Comparison of ENCODE assay signal across 22 cellular contexts in the genomic region with DNA sequence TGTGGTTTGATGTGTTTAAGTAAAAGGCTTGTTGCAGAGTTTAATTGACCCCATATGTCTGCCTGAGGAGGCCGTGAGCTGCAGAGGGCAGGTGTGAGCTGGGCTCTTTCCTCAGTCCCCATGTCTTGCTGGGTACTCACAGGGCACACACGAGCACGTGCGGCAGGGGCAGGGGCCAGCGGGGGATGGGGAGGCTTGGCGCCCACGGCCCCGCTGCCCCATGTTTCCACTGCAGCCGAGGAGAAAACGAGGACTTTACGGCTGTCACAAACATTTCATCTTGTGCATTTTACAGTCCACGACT. TPM values are rescaled to one million over a fixed set of nuclear protein-coding genes. Genes with fewer than 3 reads are reported as not detected.
DNase-seq lines count a peak whose midpoint lies in the region; ATAC-seq and TF ChIP-seq lines count a peak whose summit lies in the region.
"Had no signal": no experiment of that assay in that cellular context is flagged by ENCODE, and none has a peak within 500 bp of the region (broad histone marks: within the 10 kb centered on the region; RNA-seq: fewer than 3 reads in every experiment).

No MANE protein-coding gene starts in this region.

- H3K9ac ChIP-seq in BLaER1: peak overlapping the region; percentile 26; the same call in 1 of the 2 replicates

- H3K27ac ChIP-seq in BLaER1 (0 out of 2 replicates have a peak overlapping the region, but pooled peaks have one; percentile 24), hepatocyte (no peak overlapping the region)
- H3K27ac ChIP-seq: heart left ventricle, thyroid gland, VCaP had no signal

- H3K4me2 ChIP-seq in BLaER1 (peak overlapping the region; percentile 59), hepatocyte (no peak overlapping the region)

- H3K4me3 ChIP-seq in BLaER1 (no peak overlapping the region), HFF-Myc (replicated peaks; ENCODE audit: low read depth, low read length) (no peak overlapping the region), hepatocyte (no peak overlapping the region)
- H3K4me3 ChIP-seq: heart left ventricle, thyroid gland had no signal

- ATAC-seq in SK-N-SH treated with all-trans-retinoic acid at 6 μM for 48 hours: peak; percentile 51
- no peak for ATAC-seq in HG03571 (IDR thresholded peaks at IDR 0.05; ENCODE audit: unreplicated experiment)
- no peak for ATAC-seq in activated naive CD4-positive, alpha-beta T cell treated with anti-CD3 and anti-CD28 coated beads, Interleukin-2, amount 50 U/mL, for 72 hours
- ATAC-seq: stimulated activated naive CD8-positive, alpha-beta T cell treated with anti-CD3 and anti-CD28 coated beads, Interleukin-15, amount 100 ng/mL, for 72 hours had no signal

- peaks cover 82% of the 10 kb centered on the region for H3K4me1 ChIP-seq in BLaER1
- H3K4me1 ChIP-seq in hepatocyte (ENCODE audit: insufficient read depth): peaks cover 22% of the 10 kb centered on the region
- H3K4me1 ChIP-seq: heart left ventricle, thyroid gland had no signal

- H3K4me3 Mint-ChIP-seq in chondrocyte (ENCODE audit: unreplicated experiment): no peak overlapping the region
- H3K4me3 Mint-ChIP-seq: activated CD4-positive, alpha-beta T cell treated with anti-CD3 and anti-CD28 coated beads, Interleukin-2, amount 10 ng/mL, durations not matched to agents 24 days and 14 days; activated naive CD4-positive, alpha-beta T cell treated with anti-CD3 and anti-CD28 coated beads for 36 hours; stimulated activated naive CD8-positive, alpha-beta T cell treated with anti-CD3 and anti-CD28 coated beads, Interleukin-15, amount 100 ng/mL, for 72 hours; T-helper 2 cell treated with Interferon-gamma antibody and Interleukin-4, amounts not matched to agents 5 μg/mL and 100 μg/mL, for 36 hours had no signal

- H3K27ac Mint-ChIP-seq in chondrocyte (ENCODE audit: unreplicated experiment): no peak overlapping the region
- H3K27ac Mint-ChIP-seq in activated naive CD4-positive, alpha-beta T cell treated with anti-CD3 and anti-CD28 coated beads, Interleukin-2, amount 50 U/mL, for 72 hours: no peak overlapping the region
- H3K27ac Mint-ChIP-seq: activated CD4-positive, alpha-beta T cell treated with anti-CD3 and anti-CD28 coated beads, Interleukin-2, amount 10 ng/mL, durations not matched to agents 24 days and 14 days; activated naive CD4-positive, alpha-beta T cell treated with anti-CD3 and anti-CD28 coated beads for 36 hours; stimulated activated naive CD8-positive, alpha-beta T cell treated with anti-CD3 and anti-CD28 coated beads, Interleukin-15, amount 100 ng/mL, for 72 hours; T-helper 2 cell treated with Interferon-gamma antibody and Interleukin-4, amounts not matched to agents 5 μg/mL and 100 μg/mL, for 36 hours had no signal

- no peaks in the 10 kb centered on the region for H3K4me1 Mint-ChIP-seq in chondrocyte (ENCODE audit: low read depth)
- H3K4me1 Mint-ChIP-seq: activated CD4-positive, alpha-beta T cell treated with anti-CD3 and anti-CD28 coated beads, Interleukin-2, amount 10 ng/mL, durations not matched to agents 24 days and 14 days; stimulated activated naive CD8-positive, alpha-beta T cell treated with anti-CD3 and anti-CD28 coated beads, Interleukin-15, amount 100 ng/mL, for 72 hours had no signal

- no peaks in the 10 kb centered on the region for H3K9me3 ChIP-seq in BLaER1
- no peaks in the 10 kb centered on the region for H3K9me3 ChIP-seq in hepatocyte (ENCODE audit: low read depth)
- H3K9me3 ChIP-seq: heart left ventricle, thyroid gland had no signal

- H3K79me2 ChIP-seq in hepatocyte: no peaks in the 10 kb centered on the region

- H3K27me3 ChIP-seq in BLaER1 (no peaks in the 10 kb centered on the region), hepatocyte (no peaks in the 10 kb centered on the region)
- H3K27me3 ChIP-seq: heart left ventricle, thyroid gland had no signal

- no peak overlapping the region for H2AFZ ChIP-seq in hepatocyte

- H3K9me2 ChIP-seq in hepatocyte (replicated peaks; ENCODE audit: insufficient read depth): no peaks in the 10 kb centered on the region

- DNase-seq in HFF-Myc (ENCODE audit: extremely low read depth, low read depth): peak; percentile 56
- no peak for DNase-seq in hepatocyte (ENCODE audit: low spot score)
- no peak for DNase-seq in chondrocyte (ENCODE audit: low spot score)
- DNase-seq in activated naive CD4-positive, alpha-beta T cell treated with anti-CD3 and anti-CD28 coated beads, Interleukin-2, amount 50 U/mL, for 72 hours (ENCODE audit: low spot score in 2 of 2): no peak
- DNase-seq: activated CD4-positive, alpha-beta T cell treated with anti-CD3 and anti-CD28 coated beads, Interleukin-2, amount 10 ng/mL, durations not matched to agents 24 days and 14 days; activated naive CD4-positive, alpha-beta T cell treated with anti-CD3 and anti-CD28 coated beads for 36 hours; AML-193; amygdala; heart left ventricle; left cardiac atrium; mesenchymal stem cell; NCI-H1105; NCI-H2029; stimulated activated CD4-positive, alpha-beta T cell treated with anti-CD3 and anti-CD28 coated beads, Interleukin-15, amount 100 ng/mL, for 24 hours; stimulated activated naive CD8-positive, alpha-beta T cell treated with anti-CD3 and anti-CD28 coated beads, Interleukin-15, amount 100 ng/mL, for 72 hours; thyroid gland had no signal

- H3K36me3 ChIP-seq in BLaER1 (no peaks in the 10 kb centered on the region), hepatocyte (replicated peaks; ENCODE audit: insufficient read depth, low read depth) (no peaks in the 10 kb centered on the region)
- H3K36me3 ChIP-seq: heart left ventricle, thyroid gland had no signal

- no peaks in the 10 kb centered on the region for H4K20me1 ChIP-seq in BLaER1
- no peaks in the 10 kb centered on the region for H4K20me1 ChIP-seq in hepatocyte (ENCODE audit: insufficient read depth, poor library complexity, severe bottlenecking)

- no peaks in the 10 kb centered on the region for H3K36me3 Mint-ChIP-seq in chondrocyte (ENCODE audit: low read depth)
- no peaks in the 10 kb centered on the region for H3K36me3 Mint-ChIP-seq in activated naive CD4-positive, alpha-beta T cell treated with anti-CD3 and anti-CD28 coated beads, Interleukin-2, amount 50 U/mL, for 72 hours

- no peaks in the 10 kb centered on the region for H3K9me3 Mint-ChIP-seq in chondrocyte (ENCODE audit: low read depth)
- H3K9me3 Mint-ChIP-seq in activated naive CD4-positive, alpha-beta T cell treated with anti-CD3 and anti-CD28 coated beads, Interleukin-2, amount 50 U/mL, for 72 hours: no peaks in the 10 kb centered on the region
- H3K9me3 Mint-ChIP-seq: activated CD4-positive, alpha-beta T cell treated with anti-CD3 and anti-CD28 coated beads, Interleukin-2, amount 10 ng/mL, durations not matched to agents 24 days and 14 days; activated naive CD4-positive, alpha-beta T cell treated with anti-CD3 and anti-CD28 coated beads for 36 hours; stimulated activated naive CD8-positive, alpha-beta T cell treated with anti-CD3 and anti-CD28 coated beads, Interleukin-15, amount 100 ng/mL, for 72 hours; T-helper 2 cell treated with Interferon-gamma antibody and Interleukin-4, amounts not matched to agents 5 μg/mL and 100 μg/mL, for 36 hours had no signal

- 64% methylated on average over 11 of the region's 12 CpGs for WGBS in hepatocyte (ENCODE audit: low lambda C conversion rate, missing lambda C conversion rate)

- TF ChIP-seq CTCF in HFF-Myc (IDR thresholded peaks at IDR 0.05; ENCODE audit: low read depth, low read length, missing control alignments): peak; percentile 28
- peak; percentile 21 for TF ChIP-seq CTCF in hepatocyte (IDR thresholded peaks at IDR 0.05; ENCODE audit: poor library complexity)
- TF ChIP-seq CTCF in chondrocyte (IDR thresholded peaks at IDR 0.05): no peak

- H3K27me3 Mint-ChIP-seq in chondrocyte (ENCODE audit: low read depth): no peaks in the 10 kb centered on the region
- H3K27me3 Mint-ChIP-seq: activated CD4-positive, alpha-beta T cell treated with anti-CD3 and anti-CD28 coated beads, Interleukin-2, amount 10 ng/mL, durations not matched to agents 24 days and 14 days; stimulated activated naive CD8-positive, alpha-beta T cell treated with anti-CD3 and anti-CD28 coated beads, Interleukin-15, amount 100 ng/mL, for 72 hours had no signal

TF ChIP-seq in SK-N-SH treated with all-trans-retinoic acid at 6 μM for 48 hours, 23 proteins besides CTCF, POLR2A, EP300 and RAD21:
- TF ChIP-seq PPARA (CRISPR knock-in tag; IDR thresholded peaks at IDR 0.05; ENCODE audit: borderline replicate concordance): no peak
- no peak for TF ChIP-seq BACH2 (CRISPR knock-in tag; IDR thresholded peaks at IDR 0.05; ENCODE audit: borderline replicate concordance)
- TF ChIP-seq, protein P1, sequence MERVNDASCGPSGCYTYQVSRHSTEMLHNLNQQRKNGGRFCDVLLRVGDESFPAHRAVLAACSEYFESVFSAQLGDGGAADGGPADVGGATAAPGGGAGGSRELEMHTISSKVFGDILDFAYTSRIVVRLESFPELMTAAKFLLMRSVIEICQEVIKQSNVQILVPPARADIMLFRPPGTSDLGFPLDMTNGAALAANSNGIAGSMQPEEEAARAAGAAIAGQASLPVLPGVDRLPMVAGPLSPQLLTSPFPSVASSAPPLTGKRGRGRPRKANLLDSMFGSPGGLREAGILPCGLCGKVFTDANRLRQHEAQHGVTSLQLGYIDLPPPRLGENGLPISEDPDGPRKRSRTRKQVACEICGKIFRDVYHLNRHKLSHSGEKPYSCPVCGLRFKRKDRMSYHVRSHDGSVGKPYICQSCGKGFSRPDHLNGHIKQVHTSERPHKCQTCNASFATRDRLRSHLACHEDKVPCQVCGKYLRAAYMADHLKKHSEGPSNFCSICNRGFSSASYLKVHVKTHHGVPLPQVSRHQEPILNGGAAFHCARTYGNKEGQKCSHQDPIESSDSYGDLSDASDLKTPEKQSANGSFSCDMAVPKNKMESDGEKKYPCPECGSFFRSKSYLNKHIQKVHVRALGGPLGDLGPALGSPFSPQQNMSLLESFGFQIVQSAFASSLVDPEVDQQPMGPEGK (CRISPR knock-in tag; IDR thresholded peaks at IDR 0.05; ENCODE audit: borderline replicate concordance): no peak
- no peak for TF ChIP-seq CSDC2 (CRISPR knock-in tag; IDR thresholded peaks at IDR 0.05)

RNA-seq across cellular contexts. Expression of a gene that starts 24.7 kb away (rescaled TPM):
- total RNA-seq in hepatocyte (not detected in 2 replicates), chondrocyte (0.36 to 5.4 TPM (median 5.3 TPM) in 3 replicates)
- polyA plus RNA-seq in hepatocyte: not detected in 2 replicates
- total RNA-seq in activated naive CD4-positive, alpha-beta T cell treated with anti-CD3 and anti-CD28 coated beads, Interleukin-2, amount 50 U/mL, for 72 hours: not detected
- total RNA-seq: activated CD4-positive, alpha-beta T cell treated with anti-CD3 and anti-CD28 coated beads, Interleukin-2, amount 10 ng/mL, durations not matched to agents 24 days and 14 days; activated naive CD4-positive, alpha-beta T cell treated with anti-CD3 and anti-CD28 coated beads for 36 hours; NCI-H460 had no signal

RNA-seq across cellular contexts. Expression of a gene that starts 43.9 kb away (rescaled TPM):
- total RNA-seq in hepatocyte: 4.5 and 9.6 TPM in 2 replicates
- 65.1 and 72.7 TPM in 2 replicates for polyA plus RNA-seq in hepatocyte
- 94.2 to 100 TPM (median 95.2 TPM) in 3 replicates for total RNA-seq in chondrocyte
- 10 to 100 TPM; 17.6 to 55.4 TPM for total RNA-seq in activated naive CD4-positive, alpha-beta T cell treated with anti-CD3 and anti-CD28 coated beads, Interleukin-2, amount 50 U/mL, for 72 hours

RNA-seq across cellular contexts. Expression of a gene that starts 58.5 kb away (rescaled TPM):
- total RNA-seq in hepatocyte (34.4 and 50.2 TPM in 2 replicates), chondrocyte (45.8 to 66.1 TPM (median 49.3 TPM) in 3 replicates)
- polyA plus RNA-seq in hepatocyte: 65.1 and 78.7 TPM in 2 replicates
- total RNA-seq in activated naive CD4-positive, alpha-beta T cell treated with anti-CD3 and anti-CD28 coated beads, Interleukin-2, amount 50 U/mL, for 72 hours: 10 to 100 TPM; 79.9 to 93.9 TPM

RNA-seq across cellular contexts. Expression of a gene that starts 59.6 kb away (rescaled TPM):
- total RNA-seq in hepatocyte: 223 and 227 TPM in 2 replicates
- polyA plus RNA-seq in hepatocyte: 189 and 192 TPM in 2 replicates
- 79.5 to 122 TPM (median 82.1 TPM) in 3 replicates for total RNA-seq in chondrocyte
- 100 to 1,000 TPM; 295 to 349 TPM for total RNA-seq in activated naive CD4-positive, alpha-beta T cell treated with anti-CD3 and anti-CD28 coated beads, Interleukin-2, amount 50 U/mL, for 72 hours
